20 cellular contexts compared by ENCODE assay signal in genomic region chr1:24696033-24696755, GRCh38. TPM values are rescaled to one million over a fixed set of nuclear protein-coding genes. Genes with fewer than 3 reads are reported as not detected.
DNase-seq lines count a peak whose midpoint lies in the region; ATAC-seq, FAIRE-seq and TF ChIP-seq lines count a peak whose summit lies in the region.
"Had no signal": no experiment of that assay in that cellular context is flagged by ENCODE, and none has a peak within 500 bp of the region (broad histone marks: within the 10 kb centered on the region; RNA-seq: fewer than 3 reads in every experiment).

No MANE protein-coding gene starts in this region.

- TF ChIP-seq CTCF in KMS-11 (conservative IDR thresholded peaks at IDR 0.05; ENCODE audit: low read depth, low read length) (no peak), GM12878 (IDR thresholded peaks at IDR 0.05 in 2 of 3, conservative IDR thresholded peaks at IDR 0.05 in 1 of 3; ENCODE audit: control insufficient read depth in 2 of 3, extremely low read depth in 1 of 3, insufficient read depth in 1 of 3, low read depth in 3 of 3, low read length in 3 of 3) (no peak)

- H3K27ac Mint-ChIP-seq in naive B cell, result peak overlapping the region in 3 of 6 donors; percentile 72 to 84 (median 73)
- H3K27ac Mint-ChIP-seq: T-helper 1 cell treated with Interleukin-12 subunit alpha and Interleukin-12 subunit beta and Interleukin-4 antibody, amounts not matched to agents 30 μg/mL and 1 μg/mL, for 36 hours had no signal

- H3K4me1 ChIP-seq in KMS-11 (ENCODE audit: low read depth, poor library complexity, severe bottlenecking), result peaks cover 41% of the 10 kb centered on the region
- H3K4me1 ChIP-seq in GM12878 (ENCODE audit: control insufficient read depth, insufficient read depth, low read length), result peaks cover 27% of the 10 kb centered on the region
- H3K4me1 ChIP-seq: pancreas, vagina had no signal

- no TSS peak for BruUV-seq in GM12878 (replicated peaks; lab: Mats Ljungman, UMichigan)

- RAD21 ChIA-PET in GM12878 (lab: Charles Lee; ENCODE audit: unreplicated experiment), result interaction anchor here (1.0 to 3.0 kb wide), 9 partner anchors 8 to 134 kb away, joined by 3 to 16 read pairs (median 5); partner anchors contain the start of gene CLIC4

- peaks cover 0 to 2% (median 0%) of the 10 kb centered on the region in 7 donors for H3K9me3 Mint-ChIP-seq in naive B cell
- H3K9me3 Mint-ChIP-seq: activated T-cell treated with anti-CD3 and anti-CD28 coated beads, Interleukin-2, amount 50 U/mL, for 4 hours; T-helper 1 cell treated with Interleukin-12 subunit alpha and Interleukin-12 subunit beta and Interleukin-4 antibody, amounts not matched to agents 30 μg/mL and 1 μg/mL, for 36 hours had no signal

- intact Hi-C loops in GM12878 (cut with micrococcal nuclease; ENCODE audit: unreplicated experiment), result no loop called here

- H3K4me2 ChIP-seq in KMS-11, result peak overlapping the region; percentile 33; the same call in 1 of the 2 replicates
- no peak overlapping the region for H3K4me2 ChIP-seq in GM12878 (ENCODE audit: control insufficient read depth, insufficient read depth)

- H3K4me3 ChIP-seq in KMS-11 (IDR thresholded peaks at IDR 0.05; ENCODE audit: insufficient read depth, low read depth, low read length) (no peak overlapping the region), GM12878 (no peak overlapping the region)
- H3K4me3 ChIP-seq: pancreas, vagina had no signal

- WGBS in GM12878 (ENCODE audit: insufficient coverage, insufficient replicate concordance, low lambda C conversion rate, missing lambda C conversion rate), result 48% methylated on average over 5 of the region's 5 CpGs

- ATAC-seq in GM12878, result 0 out of 3 replicates have a peak, but pooled peaks have one; percentile 13
- ATAC-seq in naive B cell (ENCODE audit: low read depth in 2 of 2), result no peak
- ATAC-seq: activated CD8-positive, alpha-beta T cell treated with anti-CD3 and anti-CD28 coated beads, Interleukin-2, amount 10 ng/mL, durations not matched to agents 7 days and 5 days; activated T-cell treated with anti-CD3 and anti-CD28 coated beads, Interleukin-2, amount 50 U/mL, for 4 hours; pancreas had no signal

- H3K36me3 ChIP-seq in KMS-11 (ENCODE audit: insufficient read depth) (no peaks in the 10 kb centered on the region), GM12878 (ENCODE audit: control insufficient read depth in 2 of 2, insufficient read depth in 2 of 2, low read length in 1 of 2) (no peaks in the 10 kb centered on the region)
- H3K36me3 ChIP-seq: pancreas, vagina had no signal

- no peaks in the 10 kb centered on the region for H3K9me3 ChIP-seq in GM12878 (replicated peaks; ENCODE audit: control insufficient read depth, insufficient read depth, low read length)
- H3K9me3 ChIP-seq: pancreas, vagina had no signal

- H2AFZ ChIP-seq in KMS-11 (ENCODE audit: low read depth) (no peak overlapping the region; the same call in 1 of the 2 replicates), GM12878 (ENCODE audit: control insufficient read depth, low read depth, low read length) (peak overlapping the region; percentile 87)

- H3K27me3 ChIP-seq in KMS-11 (ENCODE audit: insufficient read depth, low read depth), result no peaks in the 10 kb centered on the region
- no peaks in the 10 kb centered on the region for H3K27me3 ChIP-seq in GM12878 (replicated peaks in 1 of 2; ENCODE audit: control insufficient read depth in 2 of 2, insufficient read depth in 2 of 2, low read length in 1 of 2)
- H3K27me3 ChIP-seq: pancreas, vagina had no signal

- SMC1A ChIA-PET in GM12878 (lab: Charles Lee; ENCODE audit: uncharacterized antibody, unreplicated experiment), result interaction anchor here (0.6 to 8.4 kb wide), 12 partner anchors 10 to 136 kb away, joined by 3 to 92 read pairs (median 8); partner anchors contain the start of gene CLIC4

- DNase-seq in D341Med (ENCODE audit: low spot score) (peak; percentile 70), GM12878 (ENCODE audit: low read depth, low spot score) (no peak), naive B cell (no peak), HT-29 (ENCODE audit: low spot score) (no peak), UCSD-AML1 (lab: John Stamatoyannopoulos, UW; ENCODE audit: unreplicated experiment) (no peak)
- DNase-seq in activated CD4-positive, CD25-positive, alpha-beta regulatory T cell (lab: John Stamatoyannopoulos, UW), result no peak
- DNase-seq: activated CD8-positive, alpha-beta T cell treated with anti-CD3 and anti-CD28 coated beads, Interleukin-2, amount 10 ng/mL, durations not matched to agents 7 days and 5 days; activated naive CD4-positive, alpha-beta T cell treated with anti-CD3 and anti-CD28 coated beads, Interleukin-2, amount 50 U/mL, for 16 hours; activated T-cell treated with anti-CD3 and anti-CD28 coated beads, Interleukin-2, amount 50 U/mL, for 4 hours; Calu3; kidney glomerular epithelial cell; MM.1S; pancreas; SHP77; stimulated activated CD4-positive, alpha-beta T cell treated with anti-CD3 and anti-CD28 coated beads, Interleukin-4, amount 100 ng/mL, for 1 hour had no signal

- H3K4me3 Mint-ChIP-seq in naive B cell, result peak overlapping the region in 7 of 8 donors; percentile 3 to 80 (median 60)
- H3K4me3 Mint-ChIP-seq: activated CD8-positive, alpha-beta T cell treated with anti-CD3 and anti-CD28 coated beads, Interleukin-2, amount 10 ng/mL, durations not matched to agents 7 days and 5 days; activated T-cell treated with anti-CD3 and anti-CD28 coated beads, Interleukin-2, amount 50 U/mL, for 4 hours; T-helper 1 cell treated with Interleukin-12 subunit alpha and Interleukin-12 subunit beta and Interleukin-4 antibody, amounts not matched to agents 30 μg/mL and 1 μg/mL, for 36 hours had no signal

- H3K9ac ChIP-seq in KMS-11 (no peak overlapping the region), GM12878 (ENCODE audit: control insufficient read depth, insufficient read depth, low read length) (no peak overlapping the region)

- CTCF ChIA-PET in GM12878 (lab: Yijun Ruan, JAX), result interaction anchor here (0.6 to 24.4 kb wide), 11 partner anchors 18 to 251 kb away, joined by 3 to 655 read pairs (median 4); partner anchors contain the start of gene CLIC4

- H3K79me2 ChIP-seq in KMS-11 (ENCODE audit: insufficient read depth, low read depth) (no peaks in the 10 kb centered on the region), GM12878 (ENCODE audit: control insufficient read depth, insufficient read depth, low read length) (no peaks in the 10 kb centered on the region)

- no peaks in the 10 kb centered on the region for H4K20me1 ChIP-seq in KMS-11 (ENCODE audit: insufficient read depth)
- no peaks in the 10 kb centered on the region for H4K20me1 ChIP-seq in GM12878 (ENCODE audit: control insufficient read depth, insufficient read depth)

- TF ChIP-seq POLR2A in GM12878 (IDR thresholded peaks at IDR 0.05; ENCODE audit: low read depth, low read length), result no peak

- H3K36me3 Mint-ChIP-seq in naive B cell, result no peaks in the 10 kb centered on the region

- no peak for TF ChIP-seq RAD21 in GM12878 (IDR thresholded peaks at IDR 0.05; ENCODE audit: insufficient read depth, low read depth, low read length)

- no peaks in the 10 kb centered on the region for H3K27me3 Mint-ChIP-seq in naive B cell

- H3K27ac ChIP-seq in KMS-11 (no peak overlapping the region), GM12878 (ENCODE audit: control insufficient read depth, insufficient read depth) (no peak overlapping the region)
- H3K27ac ChIP-seq: pancreas, vagina had no signal

- in situ Hi-C loops in GM12878 (cut with MboI), result no loop called here

- POLR2A ChIA-PET in GM12878 (lab: Charles Lee), result interaction anchor here (0.8 to 4.0 kb wide), 6 partner anchors 11 to 75 kb away, joined by 3 to 29 read pairs (median 6); partner anchors contain the start of gene CLIC4

- TF ChIP-seq EP300 in GM12878 (IDR thresholded peaks at IDR 0.05; ENCODE audit: borderline replicate concordance in 1 of 2, control insufficient read depth in 1 of 2, low read depth in 2 of 2, low read length in 2 of 2), result no peak

- peaks cover 16 to 44% (median 29%) of the 10 kb centered on the region in 3 donors for H3K4me1 Mint-ChIP-seq in naive B cell

- FAIRE-seq in GM12878 (lab: Jason Lieb, UNC), result no peak
- FAIRE-seq: colon, GM12892, pancreas had no signal

RNA-seq across cellular contexts. Expression of gene CLIC4, which starts 49.1 kb away (rescaled TPM):
- total RNA-seq in GM12878 (2013; cell fraction: nucleolus; rRNA removed), result 47.2 and 52.6 TPM in 2 replicates
- 58.7 and 75.0 TPM in 2 replicates for total RNA-seq in GM12878 (2014; rRNA removed)
- 79.4 and 81.4 TPM in 2 replicates for total RNA-seq in GM12878 (2014; rRNA removed; fragmentation: Illumina TruSeq; extraction: Trizol)
- total RNA-seq in GM12878 (2021), result 107 and 112 TPM in 2 replicates
- polyA plus RNA-seq in GM12878 (2011; ENCODE audit: low read depth), result 17.7 TPM
- polyA plus RNA-seq in GM12878 (2011; rRNA removed), result 50.2 and 59.5 TPM in 2 replicates
- 24.1 and 32.8 TPM in 2 replicates for polyA plus RNA-seq in GM12878 (2011; cell fraction: cytosol; rRNA removed)
- polyA plus RNA-seq in GM12878 (2011; cell fraction: nucleus; rRNA removed), result 18.8 and 20.0 TPM in 2 replicates
- 35.1 and 43.5 TPM in 2 replicates for polyA plus RNA-seq in GM12878 (2012)
- polyA plus RNA-seq in GM12878 (2014; fragmentation: Illumina TruSeq; extraction: Trizol), result 92.6 and 119 TPM in 2 replicates
- polyA plus RNA-seq in GM12878 (2014; fragmentation: Nextera tagmentation; extraction: Ambion mirVana), result 10 to 100 TPM; 20.4 to 26.5 TPM
- 44.1 and 59.9 TPM in 2 replicates for polyA plus RNA-seq in GM12878 (2014; rRNA removed)
- polyA plus RNA-seq in GM12878 (2016; fragmentation: Nextera tagmentation; extraction: Ambion mirVana), result 100 to 1,000 TPM in 1 of 2 experiments, 10 to 100 TPM in 1; 97.9 to 102 TPM
- 17.1 and 23.8 TPM in 2 replicates for polyA minus RNA-seq in GM12878 (2011; rRNA and poly(A)+ RNA removed)
- polyA minus RNA-seq in GM12878 (2011; cell fraction: cytosol; rRNA and poly(A)+ RNA removed), result 18.4 and 21.4 TPM in 2 replicates
- 10.4 and 16.9 TPM in 2 replicates for polyA minus RNA-seq in GM12878 (2011; cell fraction: nucleus; rRNA and poly(A)+ RNA removed)
- polyA plus RNA-seq in naive B cell (ENCODE audit: low read depth in 6 of 6), result 100 to 1,000 TPM in 1 of 6 donors, 10 to 100 TPM in 5; 76.7 to 108 (median 92.1) TPM
- 22.5 and 22.6 TPM in 2 replicates for total RNA-seq in HT-29 (2014; rRNA removed; shearing (Covaris generic))

RNA-seq across cellular contexts. Expression of gene SRRM1, which starts 53.1 kb away (rescaled TPM):
- 304 and 320 TPM in 2 replicates for total RNA-seq in GM12878 (2013; cell fraction: nucleolus; rRNA removed)
- total RNA-seq in GM12878 (2014; rRNA removed) (36.8 and 43.1 TPM in 2 replicates), GM12878 (2014; rRNA removed; fragmentation: Illumina TruSeq; extraction: Trizol) (52.3 and 57.3 TPM in 2 replicates), GM12878 (2021) (167 and 176 TPM in 2 replicates)
- polyA plus RNA-seq in GM12878 (2011; ENCODE audit: low read depth), result 37.8 TPM
- polyA plus RNA-seq in GM12878 (2011; rRNA removed) (41.2 and 72.0 TPM in 2 replicates), GM12878 (2014; fragmentation: Illumina TruSeq; extraction: Trizol) (112 and 117 TPM in 2 replicates), GM12878 (2014; fragmentation: Nextera tagmentation; extraction: Ambion mirVana) (100 to 1,000 TPM; 139 to 269 TPM), GM12878 (2014; rRNA removed) (80.4 and 80.9 TPM in 2 replicates), GM12878 (2016; fragmentation: Nextera tagmentation; extraction: Ambion mirVana) (100 to 1,000 TPM; 250 to 285 TPM), naive B cell (ENCODE audit: low read depth in 6 of 6) (100 to 1,000 TPM in 5 of 6 donors, 10 to 100 TPM in 1; 74.8 to 251 (median 144) TPM)
- 40.1 and 60.8 TPM in 2 replicates for polyA plus RNA-seq in GM12878 (2011; cell fraction: cytosol; rRNA removed)
- polyA plus RNA-seq in GM12878 (2011; cell fraction: nucleus; rRNA removed), result 113 and 154 TPM in 2 replicates
- polyA plus RNA-seq in GM12878 (2012), result 62.9 and 69.5 TPM in 2 replicates
- 70.9 and 75.6 TPM in 2 replicates for polyA minus RNA-seq in GM12878 (2011; rRNA and poly(A)+ RNA removed)
- polyA minus RNA-seq in GM12878 (2011; cell fraction: cytosol; rRNA and poly(A)+ RNA removed), result 39.6 and 45.1 TPM in 2 replicates
- polyA minus RNA-seq in GM12878 (2011; cell fraction: nucleus; rRNA and poly(A)+ RNA removed), result 99.5 and 164 TPM in 2 replicates
- 25.3 and 26.0 TPM in 2 replicates for total RNA-seq in HT-29 (2014; rRNA removed; shearing (Covaris generic))
